ENCODE assay signal across 25 cellular contexts in genomic region chr20:43579861-43580793, GRCh38. TPM values are rescaled to one million over a fixed set of nuclear protein-coding genes. Genes with fewer than 3 reads are reported as not detected.
DNase-seq lines count a peak whose midpoint lies in the region; ATAC-seq and TF ChIP-seq lines count a peak whose summit lies in the region.
"Had no signal": no experiment of that assay in that cellular context is flagged by ENCODE, and none has a peak within 500 bp of the region (broad histone marks: within the 10 kb centered on the region; RNA-seq: fewer than 3 reads in every experiment).

No MANE protein-coding gene starts in this region.

- no peaks in the 10 kb centered on the region for H3K9me2 ChIP-seq in PC-9 (ENCODE audit: insufficient read depth)
- H3K9me2 ChIP-seq in Karpas-422 (replicated peaks; ENCODE audit: insufficient read depth, low read length) = no peaks in the 10 kb centered on the region

- TF ChIP-seq CTCF in PC-9 (conservative IDR thresholded peaks at IDR 0.05) (no peak), fibroblast of the aortic adventitia (IDR thresholded peaks at IDR 0.05; ENCODE audit: insufficient read depth, low read length) (no peak), upper lobe of right lung (IDR thresholded peaks at IDR 0.05) (no peak), nephron progenitor cell (IDR thresholded peaks at IDR 0.05) (no peak)

- CTCF ChIA-PET in activated CD8-positive, alpha-beta memory T cell treated with anti-CD3 and anti-CD28 coated beads, Interleukin-2, amount 10 ng/mL, durations not matched to agents 7 days and 5 days (lab: Charles Lee) = interaction anchor here (0.6 to 1.4 kb wide), 3 partner anchors 83 to 220 kb away, joined by 3 to 5 read pairs (median 3); no protein-coding TSS in a partner anchor
- CTCF ChIA-PET in PC-9 (lab: Charles Lee) = interaction anchor here (0.8 kb wide), 1 partner anchor 10 kb away, joined by 3 read pairs; the partner anchor contains the start of gene IFT52

- H3K27me3 ChIP-seq in PC-9 (ENCODE audit: insufficient read depth, low read depth) (no peaks in the 10 kb centered on the region), upper lobe of right lung (no peaks in the 10 kb centered on the region), Karpas-422 (ENCODE audit: low read length) (no peaks in the 10 kb centered on the region)
- H3K27me3 ChIP-seq: BLaER1 had no signal

- H3K36me3 Mint-ChIP-seq in activated CD8-positive, alpha-beta memory T cell treated with anti-CD3 and anti-CD28 coated beads, Interleukin-2, amount 10 ng/mL, durations not matched to agents 7 days and 5 days = no peaks in the 10 kb centered on the region
- H3K36me3 Mint-ChIP-seq in nephron progenitor cell (ENCODE audit: low read depth) = no peaks in the 10 kb centered on the region
- H3K36me3 Mint-ChIP-seq: activated naive CD4-positive, alpha-beta T cell treated with anti-CD3 and anti-CD28 coated beads, Interleukin-2, amount 50 U/mL, for 24 hours; mesothelial cell of epicardium had no signal

- H3K4me1 Mint-ChIP-seq in activated CD8-positive, alpha-beta memory T cell treated with anti-CD3 and anti-CD28 coated beads, Interleukin-2, amount 10 ng/mL, durations not matched to agents 7 days and 5 days = peaks cover 10% of the 10 kb centered on the region
- peaks cover 9% of the 10 kb centered on the region for H3K4me1 Mint-ChIP-seq in nephron progenitor cell
- H3K4me1 Mint-ChIP-seq: activated naive CD4-positive, alpha-beta T cell treated with anti-CD3 and anti-CD28 coated beads, Interleukin-2, amount 50 U/mL, for 24 hours had no signal

- H3K27ac Mint-ChIP-seq in activated CD8-positive, alpha-beta memory T cell treated with anti-CD3 and anti-CD28 coated beads, Interleukin-2, amount 10 ng/mL, durations not matched to agents 7 days and 5 days = peak overlapping the region; percentile 28
- no peak overlapping the region for H3K27ac Mint-ChIP-seq in nephron progenitor cell
- H3K27ac Mint-ChIP-seq: activated naive CD4-positive, alpha-beta T cell treated with anti-CD3 and anti-CD28 coated beads, Interleukin-2, amount 50 U/mL, for 24 hours; activated T-helper 1 cell treated with anti-CD3 and anti-CD28 coated beads, Interleukin-12 subunit alpha, Interleukin-12 subunit beta, Interleukin-2, Interleukin-4 antibody, amounts not matched to agents 30 ng/mL and 10 ng/mL and 1 ng/mL, durations not matched to agents 14 hours and 24 hours and 36 hours; mesothelial cell of epicardium had no signal

- peak; percentile 57 for ATAC-seq in activated CD8-positive, alpha-beta memory T cell treated with anti-CD3 and anti-CD28 coated beads, Interleukin-2, amount 10 ng/mL, durations not matched to agents 7 days and 5 days
- ATAC-seq in upper lobe of right lung = no peak
- ATAC-seq: Panc1; psoas muscle; stimulated activated naive CD8-positive, alpha-beta T cell treated with anti-CD3 and anti-CD28 coated beads, Interleukin-15, Interleukin-2, amounts not matched to agents 100 U/mL and 50 U/mL, for 24 hours had no signal

- H3K79me2 ChIP-seq in PC-9 (ENCODE audit: low read depth) = no peaks in the 10 kb centered on the region
- no peaks in the 10 kb centered on the region for H3K79me2 ChIP-seq in Karpas-422 (ENCODE audit: low read length)

- no TSS peak for BruUV-seq in PC-9 (replicated peaks; lab: Mats Ljungman, UMichigan)

- H3K9me3 ChIP-seq in PC-9 (ENCODE audit: insufficient read depth, low read depth) (no peaks in the 10 kb centered on the region), upper lobe of right lung (no peaks in the 10 kb centered on the region), Karpas-422 (ENCODE audit: low read length) (no peaks in the 10 kb centered on the region)
- H3K9me3 ChIP-seq: BLaER1, left ventricle myocardium inferior, psoas muscle had no signal

- H3K4me3 ChIP-seq in PC-9 (no peak overlapping the region), fibroblast of the aortic adventitia (ENCODE audit: low read depth, low read length) (no peak overlapping the region), upper lobe of right lung (no peak overlapping the region), Karpas-422 (ENCODE audit: low read length) (no peak overlapping the region)
- H3K4me3 ChIP-seq: BLaER1, left ventricle myocardium inferior, psoas muscle, skin epidermis had no signal

- intact Hi-C loops in PC-9 (cut with micrococcal nuclease; ENCODE audit: unreplicated experiment) (no loop called here), upper lobe of right lung (cut with DNase I) (no loop called here)

- no peak for DNase-seq in activated CD8-positive, alpha-beta memory T cell treated with anti-CD3 and anti-CD28 coated beads, Interleukin-2, amount 10 ng/mL, durations not matched to agents 7 days and 5 days
- no peak for DNase-seq in activated CD8-positive, alpha-beta memory T cell treated with anti-CD3 and anti-CD28 coated beads, Interleukin-2, amount 50 U/mL, for 48 hours
- DNase-seq in PC-9 (peak in 1 of 2 experiments; percentile 38), fibroblast of the aortic adventitia (ENCODE audit: low read depth) (peak; percentile 9), upper lobe of right lung (peak; percentile 5), nephron progenitor cell (no peak), Karpas-422 (no peak), AG20443 (ENCODE audit: low spot score) (no peak)
- DNase-seq: EL; HCEC 1CT; Kasumi-1; left ventricle myocardium inferior; NCI-H2227 treated with DMSO at 0.1 percent for 48 hours; NCI-H82; psoas muscle; stimulated activated CD4-positive, alpha-beta T cell treated with anti-CD3 and anti-CD28 coated beads, Interleukin-2, amount 100 ng/mL, for 48 hours; stimulated activated naive CD8-positive, alpha-beta T cell treated with anti-CD3 and anti-CD28 coated beads, Interleukin-15, Interleukin-2, amounts not matched to agents 100 U/mL and 50 U/mL, for 24 hours; T-helper 9 cell; trophoblast cell had no signal

- H3K4me1 ChIP-seq in PC-9 (replicated peaks; ENCODE audit: insufficient read depth) = peaks cover 38% of the 10 kb centered on the region
- H3K4me1 ChIP-seq in upper lobe of right lung = peaks cover 9% of the 10 kb centered on the region
- H3K4me1 ChIP-seq in Karpas-422 (ENCODE audit: low read length) = no peaks in the 10 kb centered on the region
- H3K4me1 ChIP-seq: BLaER1, left ventricle myocardium inferior, psoas muscle had no signal

- peaks cover 3% of the 10 kb centered on the region; the same call in 1 of the 2 replicates for H3F3A ChIP-seq in PC-9 (ENCODE audit: insufficient read depth, low read depth)

- H3K27me3 Mint-ChIP-seq in activated CD8-positive, alpha-beta memory T cell treated with anti-CD3 and anti-CD28 coated beads, Interleukin-2, amount 10 ng/mL, durations not matched to agents 7 days and 5 days = no peaks in the 10 kb centered on the region
- peaks cover 5% of the 10 kb centered on the region for H3K27me3 Mint-ChIP-seq in nephron progenitor cell (ENCODE audit: low read depth, poor library complexity)
- H3K27me3 Mint-ChIP-seq: activated naive CD4-positive, alpha-beta T cell treated with anti-CD3 and anti-CD28 coated beads, Interleukin-2, amount 50 U/mL, for 24 hours had no signal

- H3K9me3 Mint-ChIP-seq in activated CD8-positive, alpha-beta memory T cell treated with anti-CD3 and anti-CD28 coated beads, Interleukin-2, amount 10 ng/mL, durations not matched to agents 7 days and 5 days (ENCODE audit: low read depth) = no peaks in the 10 kb centered on the region
- no peaks in the 10 kb centered on the region for H3K9me3 Mint-ChIP-seq in nephron progenitor cell
- H3K9me3 Mint-ChIP-seq: activated naive CD4-positive, alpha-beta T cell treated with anti-CD3 and anti-CD28 coated beads, Interleukin-2, amount 50 U/mL, for 24 hours; activated T-helper 1 cell treated with anti-CD3 and anti-CD28 coated beads, Interleukin-12 subunit alpha, Interleukin-12 subunit beta, Interleukin-2, Interleukin-4 antibody, amounts not matched to agents 30 ng/mL and 10 ng/mL and 1 ng/mL, durations not matched to agents 14 hours and 24 hours and 36 hours; mesothelial cell of epicardium had no signal

- no peak overlapping the region for H3K9ac ChIP-seq in Karpas-422 (ENCODE audit: low read length)
- H3K9ac ChIP-seq: BLaER1 had no signal

- H3K36me3 ChIP-seq in PC-9 (ENCODE audit: low read depth) = no peaks in the 10 kb centered on the region
- H3K36me3 ChIP-seq in upper lobe of right lung = no peaks in the 10 kb centered on the region
- H3K36me3 ChIP-seq in Karpas-422 (ENCODE audit: insufficient read depth, low read length) = no peaks in the 10 kb centered on the region
- H3K36me3 ChIP-seq: BLaER1, left ventricle myocardium inferior had no signal

- no peak overlapping the region for H3K4me3 Mint-ChIP-seq in activated CD8-positive, alpha-beta memory T cell treated with anti-CD3 and anti-CD28 coated beads, Interleukin-2, amount 10 ng/mL, durations not matched to agents 7 days and 5 days
- H3K4me3 Mint-ChIP-seq in nephron progenitor cell = no peak overlapping the region
- H3K4me3 Mint-ChIP-seq: activated naive CD4-positive, alpha-beta T cell treated with anti-CD3 and anti-CD28 coated beads, Interleukin-2, amount 50 U/mL, for 24 hours; activated T-helper 1 cell treated with anti-CD3 and anti-CD28 coated beads, Interleukin-12 subunit alpha, Interleukin-12 subunit beta, Interleukin-2, Interleukin-4 antibody, amounts not matched to agents 30 ng/mL and 10 ng/mL and 1 ng/mL, durations not matched to agents 14 hours and 24 hours and 36 hours; mesothelial cell of epicardium had no signal

- H3K27ac ChIP-seq in PC-9 = no peak overlapping the region
- no peak overlapping the region for H3K27ac ChIP-seq in upper lobe of right lung
- H3K27ac ChIP-seq in Karpas-422 (ENCODE audit: low read length) = no peak overlapping the region
- H3K27ac ChIP-seq: BLaER1, left ventricle myocardium inferior, psoas muscle, skin epidermis had no signal

- no peaks in the 10 kb centered on the region for H4K20me1 ChIP-seq in PC-9 (ENCODE audit: insufficient read depth)
- no peaks in the 10 kb centered on the region for H4K20me1 ChIP-seq in Karpas-422 (ENCODE audit: insufficient read depth, low read depth, low read length)
- H4K20me1 ChIP-seq: BLaER1 had no signal

- POLR2A ChIA-PET in PC-9 (lab: Charles Lee; ENCODE audit: unreplicated experiment) = interaction anchor here (0.7 kb wide), 1 partner anchor 408 kb away, joined by 6 read pairs; no protein-coding TSS in a partner anchor

- H3K4me2 ChIP-seq in PC-9 (peak overlapping the region; percentile 46), Karpas-422 (ENCODE audit: low read depth, low read length, poor library complexity, severe bottlenecking) (no peak overlapping the region)
- H3K4me2 ChIP-seq: BLaER1 had no signal

- H2AFZ ChIP-seq in PC-9 (no peak overlapping the region; the same call in 1 of the 2 replicates), Karpas-422 (ENCODE audit: low read length) (no peak overlapping the region)

RNA-seq across cellular contexts. Expression of gene IFT52, which starts 10.6 kb away (rescaled TPM):
- 10 to 100 TPM; 15.9 to 18.3 TPM for total RNA-seq in activated CD8-positive, alpha-beta memory T cell treated with anti-CD3 and anti-CD28 coated beads, Interleukin-2, amount 10 ng/mL, durations not matched to agents 7 days and 5 days
- total RNA-seq in PC-9 (2021) = 43.2 and 46.4 TPM in 2 replicates
- 37.5 and 55.8 TPM in 2 replicates for total RNA-seq in fibroblast of the aortic adventitia (ENCODE audit: low replicate concordance)
- 20.4 TPM for total RNA-seq in upper lobe of right lung
- 27.7 and 34.5 TPM in 2 replicates for total RNA-seq in Karpas-422 (2014; rRNA removed; shearing (Covaris generic); ENCODE audit: low replicate concordance)

RNA-seq across cellular contexts. Expression of gene SGK2, which starts 21.3 kb away (rescaled TPM):
- under 1 TPM in 1 of 2 experiments, not detected in 1; 0.26 TPM for total RNA-seq in activated CD8-positive, alpha-beta memory T cell treated with anti-CD3 and anti-CD28 coated beads, Interleukin-2, amount 10 ng/mL, durations not matched to agents 7 days and 5 days
- 3.1 and 3.7 TPM in 2 replicates for total RNA-seq in PC-9 (2021)
- 0.09 TPM in 1 of 2 replicates, not detected in the other for total RNA-seq in fibroblast of the aortic adventitia (ENCODE audit: low replicate concordance)
- 1.7 TPM for total RNA-seq in upper lobe of right lung
- 0.43 TPM in 1 of 2 replicates, not detected in the other for total RNA-seq in Karpas-422 (2014; rRNA removed; shearing (Covaris generic); ENCODE audit: low replicate concordance)
- total RNA-seq: activated T-helper 1 cell treated with anti-CD3 and anti-CD28 coated beads, Interleukin-12 subunit alpha, Interleukin-12 subunit beta, Interleukin-2, Interleukin-4 antibody, amounts not matched to agents 30 ng/mL and 10 ng/mL and 1 ng/mL, durations not matched to agents 14 hours and 24 hours and 36 hours had no signal

Comparison
In these comparisons a context has a peak if more than half of its experiments do, and no peak if none do; other contexts are left out.
1. DNase-seq: peak in fibroblast of the aortic adventitia (single experiment) and upper lobe of right lung (single experiment); none in activated CD8-positive, alpha-beta memory T cell treated with anti-CD3 and anti-CD28 coated beads, Interleukin-2, amount 10 ng/mL, durations not matched to agents 7 days and 5 days (single experiment), activated CD8-positive, alpha-beta memory T cell treated with anti-CD3 and anti-CD28 coated beads, Interleukin-2, amount 50 U/mL, for 48 hours (single experiment), nephron progenitor cell (single experiment), Karpas-422 (single experiment) and AG20443 (single experiment).